31 cellular contexts compared by ENCODE assay signal in genomic region chr5:79119486-79119885, GRCh38. TPM values are rescaled to one million over a fixed set of nuclear protein-coding genes. Genes with fewer than 3 reads are reported as not detected.
"Had no signal": no experiment of that assay in that cellular context is flagged by ENCODE, and none has a peak within 500 bp of the region (broad histone marks: within the 10 kb centered on the region; RNA-seq: fewer than 3 reads in every experiment).

No MANE protein-coding gene starts in this region.

- H3K4me1 ChIP-seq: ascending aorta had no signal

- H3K9me3 ChIP-seq: ascending aorta had no signal

- FAIRE-seq: K562, TTC549 had no signal

- H3K36me3 Mint-ChIP-seq: activated CD8-positive, alpha-beta memory T cell treated with anti-CD3 and anti-CD28 coated beads, Interleukin-2, amount 10 ng/mL, durations not matched to agents 7 days and 5 days; activated naive CD4-positive, alpha-beta T cell treated with anti-CD3 and anti-CD28 coated beads, Interleukin-2, amount 50 U/mL, for 24 hours; brain; T-cell had no signal

- DNase-seq: activated B cell treated with CpG ODN at 0.5 μM for 24 hours; activated CD4-positive, alpha-beta T cell treated with anti-CD3 and anti-CD28 coated beads for 1 hour; activated CD4-positive, alpha-beta T cell treated with anti-CD3 and anti-CD28 coated beads, Interleukin-2, amount 10 ng/mL, durations not matched to agents 24 days and 14 days; activated CD4-positive, alpha-beta T cell treated with anti-CD3 and anti-CD28 coated beads, Interleukin-2, amount 50 U/mL, for 48 hours; activated CD8-positive, alpha-beta memory T cell treated with anti-CD3 and anti-CD28 coated beads, Interleukin-2, amount 10 ng/mL, durations not matched to agents 7 days and 5 days; activated effector memory CD4-positive, alpha-beta T cell treated with Interleukin-2 at 50 U/mL for 16 hours; activated naive CD4-positive, alpha-beta T cell; activated T-cell treated with anti-CD3 and anti-CD28 coated beads, Interleukin-2, amount 50 U/mL, for 24 hours; amniotic stem cell; Kasumi-1; NCI-H146; NCI-H1930; NCI-H2171; NCI-H345; NCI-H510A; NCI-H526 treated with DMSO at 0.1 percent for 48 hours; NCI-H82; OCI-M1; RPMI8226; T-cell; T1000 had no signal

- H3K27ac Mint-ChIP-seq: activated B cell treated with CpG ODN at 0.5 μM for 24 hours; activated CD4-positive, alpha-beta T cell treated with anti-CD3 and anti-CD28 coated beads, Interleukin-2, amount 10 ng/mL, durations not matched to agents 24 days and 14 days; activated CD8-positive, alpha-beta memory T cell treated with anti-CD3 and anti-CD28 coated beads, Interleukin-2, amount 10 ng/mL, durations not matched to agents 7 days and 5 days; activated naive CD4-positive, alpha-beta T cell treated with anti-CD3 and anti-CD28 coated beads, Interleukin-2, amount 50 U/mL, for 24 hours; activated T-cell treated with anti-CD3 and anti-CD28 coated beads, Interleukin-2, amount 50 U/mL, for 24 hours; activated T-helper 1 cell treated with anti-CD3 and anti-CD28 coated beads, Interleukin-12 subunit alpha, Interleukin-12 subunit beta, Interleukin-2, Interleukin-4 antibody, amounts not matched to agents 30 ng/mL and 10 ng/mL and 1 ng/mL, durations not matched to agents 14 hours and 24 hours and 36 hours; brain; T-cell had no signal

- H3K4me1 Mint-ChIP-seq: activated B cell treated with CpG ODN at 0.5 μM for 24 hours; activated CD8-positive, alpha-beta memory T cell treated with anti-CD3 and anti-CD28 coated beads, Interleukin-2, amount 10 ng/mL, durations not matched to agents 7 days and 5 days; activated naive CD4-positive, alpha-beta T cell treated with anti-CD3 and anti-CD28 coated beads, Interleukin-2, amount 50 U/mL, for 24 hours; brain; T-cell had no signal

- H3K27ac ChIP-seq: ascending aorta, cardiac muscle cell, SK-N-MC had no signal

- H3K4me3 Mint-ChIP-seq: activated B cell treated with CpG ODN at 0.5 μM for 24 hours; activated CD4-positive, alpha-beta T cell treated with anti-CD3 and anti-CD28 coated beads, Interleukin-2, amount 10 ng/mL, durations not matched to agents 24 days and 14 days; activated CD8-positive, alpha-beta memory T cell treated with anti-CD3 and anti-CD28 coated beads, Interleukin-2, amount 10 ng/mL, durations not matched to agents 7 days and 5 days; activated naive CD4-positive, alpha-beta T cell treated with anti-CD3 and anti-CD28 coated beads, Interleukin-2, amount 50 U/mL, for 24 hours; activated T-cell treated with anti-CD3 and anti-CD28 coated beads, Interleukin-2, amount 50 U/mL, for 24 hours; activated T-helper 1 cell treated with anti-CD3 and anti-CD28 coated beads, Interleukin-12 subunit alpha, Interleukin-12 subunit beta, Interleukin-2, Interleukin-4 antibody, amounts not matched to agents 30 ng/mL and 10 ng/mL and 1 ng/mL, durations not matched to agents 14 hours and 24 hours and 36 hours; brain; T-cell had no signal

- H3K4me3 ChIP-seq: ascending aorta, cardiac muscle cell, K562, SK-N-MC had no signal

- ATAC-seq: activated CD8-positive, alpha-beta memory T cell treated with anti-CD3 and anti-CD28 coated beads, Interleukin-2, amount 10 ng/mL, durations not matched to agents 7 days and 5 days; K562; Panc1; Right ventricle myocardium inferior; T-cell had no signal

- H3K9me3 Mint-ChIP-seq: activated B cell treated with CpG ODN at 0.5 μM for 24 hours; activated CD4-positive, alpha-beta T cell treated with anti-CD3 and anti-CD28 coated beads, Interleukin-2, amount 10 ng/mL, durations not matched to agents 24 days and 14 days; activated naive CD4-positive, alpha-beta T cell treated with anti-CD3 and anti-CD28 coated beads, Interleukin-2, amount 50 U/mL, for 24 hours; activated T-cell treated with anti-CD3 and anti-CD28 coated beads, Interleukin-2, amount 50 U/mL, for 24 hours; activated T-helper 1 cell treated with anti-CD3 and anti-CD28 coated beads, Interleukin-12 subunit alpha, Interleukin-12 subunit beta, Interleukin-2, Interleukin-4 antibody, amounts not matched to agents 30 ng/mL and 10 ng/mL and 1 ng/mL, durations not matched to agents 14 hours and 24 hours and 36 hours; brain; T-cell had no signal

RNA-seq across cellular contexts. Expression of gene BHMT, which starts 7.9 kb away (rescaled TPM):
- total RNA-seq: activated B cell treated with CpG ODN at 0.5 μM for 24 hours; activated CD4-positive, alpha-beta T cell treated with anti-CD3 and anti-CD28 coated beads, Interleukin-2, amount 10 ng/mL, durations not matched to agents 24 days and 14 days; activated CD8-positive, alpha-beta memory T cell treated with anti-CD3 and anti-CD28 coated beads, Interleukin-2, amount 10 ng/mL, durations not matched to agents 7 days and 5 days; activated T-helper 1 cell treated with anti-CD3 and anti-CD28 coated beads, Interleukin-12 subunit alpha, Interleukin-12 subunit beta, Interleukin-2, Interleukin-4 antibody, amounts not matched to agents 30 ng/mL and 10 ng/mL and 1 ng/mL, durations not matched to agents 14 hours and 24 hours and 36 hours; ascending aorta; cardiac muscle cell; K562; Right ventricle myocardium inferior had no signal
- polyA plus RNA-seq: K562 had no signal

RNA-seq across cellular contexts. Expression of gene BHMT2, which starts 49.9 kb away (rescaled TPM):
- total RNA-seq: activated B cell treated with CpG ODN at 0.5 μM for 24 hours; activated CD4-positive, alpha-beta T cell treated with anti-CD3 and anti-CD28 coated beads, Interleukin-2, amount 10 ng/mL, durations not matched to agents 24 days and 14 days; activated CD8-positive, alpha-beta memory T cell treated with anti-CD3 and anti-CD28 coated beads, Interleukin-2, amount 10 ng/mL, durations not matched to agents 7 days and 5 days; activated T-helper 1 cell treated with anti-CD3 and anti-CD28 coated beads, Interleukin-12 subunit alpha, Interleukin-12 subunit beta, Interleukin-2, Interleukin-4 antibody, amounts not matched to agents 30 ng/mL and 10 ng/mL and 1 ng/mL, durations not matched to agents 14 hours and 24 hours and 36 hours; cardiac muscle cell; K562 had no signal
- polyA plus RNA-seq: cardiac muscle cell, K562 had no signal

RNA-seq across cellular contexts. Expression of gene DMGDH, which starts 50.0 kb away (rescaled TPM):
- total RNA-seq: activated B cell treated with CpG ODN at 0.5 μM for 24 hours; activated CD4-positive, alpha-beta T cell treated with anti-CD3 and anti-CD28 coated beads, Interleukin-2, amount 10 ng/mL, durations not matched to agents 24 days and 14 days; activated T-helper 1 cell treated with anti-CD3 and anti-CD28 coated beads, Interleukin-12 subunit alpha, Interleukin-12 subunit beta, Interleukin-2, Interleukin-4 antibody, amounts not matched to agents 30 ng/mL and 10 ng/mL and 1 ng/mL, durations not matched to agents 14 hours and 24 hours and 36 hours had no signal
- polyA plus RNA-seq: cardiac muscle cell had no signal
